18 cellular contexts compared by ENCODE assay signal in genomic region chr20:40255368-40255767, GRCh38.
DNase-seq lines count a peak whose midpoint lies in the region; TF ChIP-seq lines count a peak whose summit lies in the region.
"Had no signal": no experiment of that assay in that cellular context is flagged by ENCODE, and none has a peak within 500 bp of the region (broad histone marks: within the 10 kb centered on the region; RNA-seq: fewer than 3 reads in every experiment).

No MANE protein-coding gene starts in this region.

- no peak overlapping the region for H2AFZ ChIP-seq in mesenchymal stem cell (ENCODE audit: low read depth, low read length)

- no peak overlapping the region for H2BK120ac ChIP-seq in mesenchymal stem cell (ENCODE audit: low read depth, low read length)

- H3K27me3 Mint-ChIP-seq in chondrocyte (ENCODE audit: low read depth), result peaks cover 3% of the 10 kb centered on the region
- H3K27me3 Mint-ChIP-seq: activated CD4-positive, alpha-beta T cell treated with anti-CD3 and anti-CD28 coated beads, Interleukin-2, amount 10 ng/mL, durations not matched to agents 7 days and 5 days had no signal

- H3K23ac ChIP-seq in mesenchymal stem cell (ENCODE audit: low read length in 2 of 2), result no peak overlapping the region

- no peak overlapping the region for H3K14ac ChIP-seq in mesenchymal stem cell (ENCODE audit: low read length in 2 of 2)

- H3K4me3 ChIP-seq in mesenchymal stem cell (ENCODE audit: insufficient read depth in 1 of 2, low read depth in 1 of 2, low read length in 2 of 2), result no peak overlapping the region

- H4K91ac ChIP-seq in mesenchymal stem cell (ENCODE audit: low read length), result peak overlapping the region; percentile 59

- no peaks in the 10 kb centered on the region for H3K4me1 ChIP-seq in mesenchymal stem cell (ENCODE audit: control insufficient read depth, insufficient read depth, low read depth, low read length)

- DNase-seq in AG09319 (ENCODE audit: extremely low read depth, low read depth) (no peak), HT-29 (ENCODE audit: low spot score) (peak; percentile 21), chondrocyte (ENCODE audit: low spot score) (no peak), mesenchymal stem cell (no peak), NCI-H1105 (lab: John Stamatoyannopoulos, UW) (no peak), CD1c-positive myeloid dendritic cell (ENCODE audit: extremely low spot score) (no peak), middle frontal gyrus (ENCODE audit: extremely low spot score, low spot score) (no peak)
- no peak for DNase-seq in stimulated activated CD4-positive, alpha-beta T cell treated with anti-CD3 and anti-CD28 coated beads, Interleukin-12 subunit alpha, Interleukin-12 subunit beta, amount 100 ng/mL, for 4 hours
- DNase-seq: activated CD4-positive, alpha-beta T cell treated with anti-CD3 and anti-CD28 coated beads, Interleukin-2, amount 10 ng/mL, durations not matched to agents 7 days and 5 days; activated T-cell treated with anti-CD3 and anti-CD28 coated beads, Interleukin-2, amount 50 U/mL, for 1 hour; DMS153; effector memory CD4-positive, alpha-beta T cell; glutamatergic neuron; Karpas-422; NCI-H1694; NCI-H345; stimulated activated naive CD4-positive, alpha-beta T cell had no signal

- H3K18ac ChIP-seq in mesenchymal stem cell (ENCODE audit: low read depth in 1 of 2, low read length in 2 of 2), result peak overlapping the region in 1 of 2 experiments; percentile 30

- TF ChIP-seq CTCF in AG09319 (IDR thresholded peaks at IDR 0.05; ENCODE audit: low read depth, low read length), result peak; percentile 30
- peak; percentile 31 for TF ChIP-seq CTCF in chondrocyte (IDR thresholded peaks at IDR 0.05)

- peaks cover 7% of the 10 kb centered on the region for H3K9me3 Mint-ChIP-seq in chondrocyte (ENCODE audit: low read depth)

- no peaks in the 10 kb centered on the region for H3K27me3 ChIP-seq in mesenchymal stem cell (ENCODE audit: control insufficient read depth in 1 of 2, insufficient read depth in 1 of 2, low read length in 2 of 2)

- H4K8ac ChIP-seq in mesenchymal stem cell (ENCODE audit: low read length), result peak overlapping the region; percentile 49

- no peaks in the 10 kb centered on the region for H3K79me1 ChIP-seq in mesenchymal stem cell (replicated peaks; ENCODE audit: low read length, poor library complexity, severe bottlenecking)

- H3K9me3 ChIP-seq in mesenchymal stem cell (ENCODE audit: control insufficient read depth, low read length), result no peaks in the 10 kb centered on the region

- H3K36me3 Mint-ChIP-seq in chondrocyte (ENCODE audit: low read depth), result peaks cover 2% of the 10 kb centered on the region
- H3K36me3 Mint-ChIP-seq: activated naive CD4-positive, alpha-beta T cell treated with anti-CD3 and anti-CD28 coated beads, Interleukin-2, amount 50 U/mL, for 24 hours had no signal

- H3K27ac Mint-ChIP-seq in chondrocyte (ENCODE audit: unreplicated experiment), result no peak overlapping the region
- H3K27ac Mint-ChIP-seq: activated CD4-positive, alpha-beta T cell treated with anti-CD3 and anti-CD28 coated beads, Interleukin-2, amount 10 ng/mL, durations not matched to agents 7 days and 5 days; activated naive CD4-positive, alpha-beta T cell treated with anti-CD3 and anti-CD28 coated beads, Interleukin-2, amount 50 U/mL, for 24 hours had no signal

- no peak overlapping the region for H3K4me2 ChIP-seq in mesenchymal stem cell (ENCODE audit: low read length, poor library complexity, severe bottlenecking)

- no peak overlapping the region for H2AK5ac ChIP-seq in mesenchymal stem cell (ENCODE audit: low read length, severe bottlenecking)

- H3K4me3 Mint-ChIP-seq in chondrocyte (ENCODE audit: unreplicated experiment), result no peak overlapping the region
- H3K4me3 Mint-ChIP-seq: activated CD4-positive, alpha-beta T cell treated with anti-CD3 and anti-CD28 coated beads, Interleukin-2, amount 10 ng/mL, durations not matched to agents 7 days and 5 days; activated naive CD4-positive, alpha-beta T cell treated with anti-CD3 and anti-CD28 coated beads, Interleukin-2, amount 50 U/mL, for 24 hours had no signal

- H2BK5ac ChIP-seq in mesenchymal stem cell (ENCODE audit: low read depth, low read length, poor library complexity, severe bottlenecking), result no peak overlapping the region

- no peak overlapping the region for H3K9ac ChIP-seq in mesenchymal stem cell (ENCODE audit: low read length)

- WGBS in mesenchymal stem cell, result 70% methylated on average over 1 of the region's 1 CpG

- H2BK12ac ChIP-seq in mesenchymal stem cell (ENCODE audit: low read length in 2 of 2), result peak overlapping the region in 1 of 2 experiments; percentile 52

- H3K4me1 Mint-ChIP-seq in chondrocyte (ENCODE audit: low read depth), result peaks cover 6% of the 10 kb centered on the region
- H3K4me1 Mint-ChIP-seq: activated CD4-positive, alpha-beta T cell treated with anti-CD3 and anti-CD28 coated beads, Interleukin-2, amount 10 ng/mL, durations not matched to agents 7 days and 5 days; activated naive CD4-positive, alpha-beta T cell treated with anti-CD3 and anti-CD28 coated beads, Interleukin-2, amount 50 U/mL, for 24 hours had no signal

- H3K36me3 ChIP-seq in mesenchymal stem cell (ENCODE audit: control insufficient read depth in 1 of 2, insufficient read depth in 2 of 2, low read depth in 1 of 2, low read length in 2 of 2), result no peaks in the 10 kb centered on the region

- H3K4ac ChIP-seq in mesenchymal stem cell (ENCODE audit: low read depth in 1 of 2, low read length in 2 of 2), result no peak overlapping the region

- H2BK15ac ChIP-seq in mesenchymal stem cell (ENCODE audit: low read depth, poor library complexity, severe bottlenecking), result no peak overlapping the region

- no peak overlapping the region for H3K27ac ChIP-seq in mesenchymal stem cell (ENCODE audit: low read length, poor library complexity, severe bottlenecking)
